ENCODE assay signal across 1 cellular context in the genomic region with DNA sequence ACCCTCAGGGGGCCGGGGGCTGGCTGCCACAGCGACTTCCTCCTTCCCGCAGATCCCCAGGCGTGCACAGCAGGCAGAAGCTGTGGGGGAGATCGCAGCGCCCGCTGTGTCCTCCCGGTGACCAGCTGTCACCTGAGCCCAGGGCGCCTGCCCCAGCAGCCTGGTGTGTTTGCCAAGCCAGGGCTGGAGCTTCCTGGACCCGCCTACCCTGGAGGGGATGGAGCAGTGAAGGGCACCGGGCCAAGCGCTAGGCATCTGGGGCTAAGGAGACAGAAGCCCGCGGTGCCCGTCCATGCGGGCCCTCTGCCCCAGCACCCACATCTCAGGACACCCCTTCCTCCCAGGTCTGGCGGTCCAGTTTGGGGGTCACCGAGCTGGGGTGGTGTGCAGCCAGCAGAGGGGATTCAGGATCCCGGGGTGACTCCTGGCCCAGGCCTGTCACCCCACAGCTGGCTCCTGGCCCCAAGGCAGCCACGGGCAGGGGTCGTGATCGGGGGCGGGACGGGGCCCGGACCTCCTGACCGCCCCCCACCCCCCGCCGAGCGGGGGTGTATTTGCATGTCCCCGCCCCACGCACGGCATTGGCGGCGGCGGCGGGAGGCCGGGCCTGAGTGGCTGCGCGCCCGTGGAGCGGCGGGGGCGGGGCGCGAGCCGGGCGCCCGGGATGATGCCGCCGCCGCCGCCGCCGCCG.
A peak's percentile ranks its signal among the peaks of the same experiment; 100 is the strongest.
TF ChIP-seq lines count a peak whose summit lies in the region.

A gene with protein sequence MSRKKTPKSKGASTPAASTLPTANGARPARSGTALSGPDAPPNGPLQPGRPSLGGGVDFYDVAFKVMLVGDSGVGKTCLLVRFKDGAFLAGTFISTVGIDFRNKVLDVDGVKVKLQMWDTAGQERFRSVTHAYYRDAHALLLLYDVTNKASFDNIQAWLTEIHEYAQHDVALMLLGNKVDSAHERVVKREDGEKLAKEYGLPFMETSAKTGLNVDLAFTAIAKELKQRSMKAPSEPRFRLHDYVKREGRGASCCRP (plus strand): TSS at position 645 of the 691 bp plus-strand sequence. CDS start 159 bp downstream, outside the sequence.

TF ChIP-seq in HepG2, 621 proteins besides CTCF, POLR2A, EP300 and RAD21 (continues in another document):
- TF ChIP-seq SATB2 (CRISPR knock-in tag; IDR thresholded peaks at IDR 0.05) (no peak), SIX1 (CRISPR knock-in tag; IDR thresholded peaks at IDR 0.05; ENCODE audit: borderline replicate concordance) (no peak), ETV5 (CRISPR knock-in tag; IDR thresholded peaks at IDR 0.05; ENCODE audit: borderline replicate concordance) (peak; percentile 69), BRD4 (CRISPR knock-in tag; IDR thresholded peaks at IDR 0.05) (no peak), ZNF337 (CRISPR knock-in tag; IDR thresholded peaks at IDR 0.05; ENCODE audit: borderline replicate concordance, low read depth) (no peak), RARA (CRISPR knock-in tag; IDR thresholded peaks at IDR 0.05) (peak; percentile 60; the same call in 1 of the 2 replicates), ZNF441 (CRISPR knock-in tag; IDR thresholded peaks at IDR 0.05; ENCODE audit: borderline replicate concordance) (no peak), ZNF75D (CRISPR knock-in tag; IDR thresholded peaks at IDR 0.05; ENCODE audit: borderline replicate concordance) (no peak), ZSCAN20 (CRISPR knock-in tag; IDR thresholded peaks at IDR 0.05; ENCODE audit: borderline replicate concordance) (no peak), ZFP36L2 (CRISPR knock-in tag; IDR thresholded peaks at IDR 0.05) (no peak), NFIC (IDR thresholded peaks at IDR 0.05; ENCODE audit: low read length) (no peak), ZNF891 (CRISPR knock-in tag; IDR thresholded peaks at IDR 0.05) (no peak), MEF2D (CRISPR knock-in tag; IDR thresholded peaks at IDR 0.05) (no peak), ZNF605 (CRISPR knock-in tag; IDR thresholded peaks at IDR 0.05) (no peak), GTF3A (CRISPR knock-in tag; conservative IDR thresholded peaks at IDR 0.05) (no peak), ZNF552 (CRISPR knock-in tag; IDR thresholded peaks at IDR 0.05; ENCODE audit: borderline replicate concordance) (no peak), GZF1 (CRISPR knock-in tag; IDR thresholded peaks at IDR 0.05) (no peak), ZIK1 (CRISPR knock-in tag; IDR thresholded peaks at IDR 0.05; ENCODE audit: borderline replicate concordance, low read depth) (no peak), SP140L (CRISPR knock-in tag; IDR thresholded peaks at IDR 0.05; ENCODE audit: borderline replicate concordance) (no peak), ZNF720 (CRISPR knock-in tag; IDR thresholded peaks at IDR 0.05) (no peak)
- TF ChIP-seq, protein P1, sequence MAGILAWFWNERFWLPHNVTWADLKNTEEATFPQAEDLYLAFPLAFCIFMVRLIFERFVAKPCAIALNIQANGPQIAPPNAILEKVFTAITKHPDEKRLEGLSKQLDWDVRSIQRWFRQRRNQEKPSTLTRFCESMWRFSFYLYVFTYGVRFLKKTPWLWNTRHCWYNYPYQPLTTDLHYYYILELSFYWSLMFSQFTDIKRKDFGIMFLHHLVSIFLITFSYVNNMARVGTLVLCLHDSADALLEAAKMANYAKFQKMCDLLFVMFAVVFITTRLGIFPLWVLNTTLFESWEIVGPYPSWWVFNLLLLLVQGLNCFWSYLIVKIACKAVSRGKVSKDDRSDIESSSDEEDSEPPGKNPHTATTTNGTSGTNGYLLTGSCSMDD (CRISPR knock-in tag; IDR thresholded peaks at IDR 0.05) = no peak
- TF ChIP-seq, protein P2, sequence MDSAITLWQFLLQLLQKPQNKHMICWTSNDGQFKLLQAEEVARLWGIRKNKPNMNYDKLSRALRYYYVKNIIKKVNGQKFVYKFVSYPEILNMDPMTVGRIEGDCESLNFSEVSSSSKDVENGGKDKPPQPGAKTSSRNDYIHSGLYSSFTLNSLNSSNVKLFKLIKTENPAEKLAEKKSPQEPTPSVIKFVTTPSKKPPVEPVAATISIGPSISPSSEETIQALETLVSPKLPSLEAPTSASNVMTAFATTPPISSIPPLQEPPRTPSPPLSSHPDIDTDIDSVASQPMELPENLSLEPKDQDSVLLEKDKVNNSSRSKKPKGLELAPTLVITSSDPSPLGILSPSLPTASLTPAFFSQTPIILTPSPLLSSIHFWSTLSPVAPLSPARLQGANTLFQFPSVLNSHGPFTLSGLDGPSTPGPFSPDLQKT (CRISPR knock-in tag; IDR thresholded peaks at IDR 0.05; ENCODE audit: borderline replicate concordance) = no peak
- TF ChIP-seq, protein P3, sequence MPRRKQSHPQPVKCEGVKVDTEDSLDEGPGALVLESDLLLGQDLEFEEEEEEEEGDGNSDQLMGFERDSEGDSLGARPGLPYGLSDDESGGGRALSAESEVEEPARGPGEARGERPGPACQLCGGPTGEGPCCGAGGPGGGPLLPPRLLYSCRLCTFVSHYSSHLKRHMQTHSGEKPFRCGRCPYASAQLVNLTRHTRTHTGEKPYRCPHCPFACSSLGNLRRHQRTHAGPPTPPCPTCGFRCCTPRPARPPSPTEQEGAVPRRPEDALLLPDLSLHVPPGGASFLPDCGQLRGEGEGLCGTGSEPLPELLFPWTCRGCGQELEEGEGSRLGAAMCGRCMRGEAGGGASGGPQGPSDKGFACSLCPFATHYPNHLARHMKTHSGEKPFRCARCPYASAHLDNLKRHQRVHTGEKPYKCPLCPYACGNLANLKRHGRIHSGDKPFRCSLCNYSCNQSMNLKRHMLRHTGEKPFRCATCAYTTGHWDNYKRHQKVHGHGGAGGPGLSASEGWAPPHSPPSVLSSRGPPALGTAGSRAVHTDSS (CRISPR knock-in tag; conservative IDR thresholded peaks at IDR 0.05) = no peak
- TF ChIP-seq, protein P4, sequence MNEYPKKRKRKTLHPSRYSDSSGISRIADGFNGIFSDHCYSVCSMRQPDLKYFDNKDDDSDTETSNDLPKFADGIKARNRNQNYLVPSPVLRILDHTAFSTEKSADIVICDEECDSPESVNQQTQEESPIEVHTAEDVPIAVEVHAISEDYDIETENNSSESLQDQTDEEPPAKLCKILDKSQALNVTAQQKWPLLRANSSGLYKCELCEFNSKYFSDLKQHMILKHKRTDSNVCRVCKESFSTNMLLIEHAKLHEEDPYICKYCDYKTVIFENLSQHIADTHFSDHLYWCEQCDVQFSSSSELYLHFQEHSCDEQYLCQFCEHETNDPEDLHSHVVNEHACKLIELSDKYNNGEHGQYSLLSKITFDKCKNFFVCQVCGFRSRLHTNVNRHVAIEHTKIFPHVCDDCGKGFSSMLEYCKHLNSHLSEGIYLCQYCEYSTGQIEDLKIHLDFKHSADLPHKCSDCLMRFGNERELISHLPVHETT (CRISPR knock-in tag; conservative IDR thresholded peaks at IDR 0.05) = 0 out of 2 replicates have a peak, but pooled peaks have one; percentile 27
- TF ChIP-seq, protein P5, sequence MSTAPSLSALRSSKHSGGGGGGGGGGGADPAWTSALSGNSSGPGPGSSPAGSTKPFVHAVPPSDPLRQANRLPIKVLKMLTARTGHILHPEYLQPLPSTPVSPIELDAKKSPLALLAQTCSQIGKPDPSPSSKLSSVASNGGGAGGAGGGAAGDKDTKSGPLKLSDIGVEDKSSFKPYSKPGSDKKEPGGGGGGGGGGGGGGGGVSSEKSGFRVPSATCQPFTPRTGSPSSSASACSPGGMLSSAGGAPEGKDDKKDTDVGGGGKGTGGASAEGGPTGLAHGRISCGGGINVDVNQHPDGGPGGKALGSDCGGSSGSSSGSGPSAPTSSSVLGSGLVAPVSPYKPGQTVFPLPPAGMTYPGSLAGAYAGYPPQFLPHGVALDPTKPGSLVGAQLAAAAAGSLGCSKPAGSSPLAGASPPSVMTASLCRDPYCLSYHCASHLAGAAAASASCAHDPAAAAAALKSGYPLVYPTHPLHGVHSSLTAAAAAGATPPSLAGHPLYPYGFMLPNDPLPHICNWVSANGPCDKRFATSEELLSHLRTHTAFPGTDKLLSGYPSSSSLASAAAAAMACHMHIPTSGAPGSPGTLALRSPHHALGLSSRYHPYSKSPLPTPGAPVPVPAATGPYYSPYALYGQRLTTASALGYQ (CRISPR knock-in tag; IDR thresholded peaks at IDR 0.05) = 0 out of 2 replicates have a peak, but pooled peaks have one; percentile 21
- TF ChIP-seq, protein P6, sequence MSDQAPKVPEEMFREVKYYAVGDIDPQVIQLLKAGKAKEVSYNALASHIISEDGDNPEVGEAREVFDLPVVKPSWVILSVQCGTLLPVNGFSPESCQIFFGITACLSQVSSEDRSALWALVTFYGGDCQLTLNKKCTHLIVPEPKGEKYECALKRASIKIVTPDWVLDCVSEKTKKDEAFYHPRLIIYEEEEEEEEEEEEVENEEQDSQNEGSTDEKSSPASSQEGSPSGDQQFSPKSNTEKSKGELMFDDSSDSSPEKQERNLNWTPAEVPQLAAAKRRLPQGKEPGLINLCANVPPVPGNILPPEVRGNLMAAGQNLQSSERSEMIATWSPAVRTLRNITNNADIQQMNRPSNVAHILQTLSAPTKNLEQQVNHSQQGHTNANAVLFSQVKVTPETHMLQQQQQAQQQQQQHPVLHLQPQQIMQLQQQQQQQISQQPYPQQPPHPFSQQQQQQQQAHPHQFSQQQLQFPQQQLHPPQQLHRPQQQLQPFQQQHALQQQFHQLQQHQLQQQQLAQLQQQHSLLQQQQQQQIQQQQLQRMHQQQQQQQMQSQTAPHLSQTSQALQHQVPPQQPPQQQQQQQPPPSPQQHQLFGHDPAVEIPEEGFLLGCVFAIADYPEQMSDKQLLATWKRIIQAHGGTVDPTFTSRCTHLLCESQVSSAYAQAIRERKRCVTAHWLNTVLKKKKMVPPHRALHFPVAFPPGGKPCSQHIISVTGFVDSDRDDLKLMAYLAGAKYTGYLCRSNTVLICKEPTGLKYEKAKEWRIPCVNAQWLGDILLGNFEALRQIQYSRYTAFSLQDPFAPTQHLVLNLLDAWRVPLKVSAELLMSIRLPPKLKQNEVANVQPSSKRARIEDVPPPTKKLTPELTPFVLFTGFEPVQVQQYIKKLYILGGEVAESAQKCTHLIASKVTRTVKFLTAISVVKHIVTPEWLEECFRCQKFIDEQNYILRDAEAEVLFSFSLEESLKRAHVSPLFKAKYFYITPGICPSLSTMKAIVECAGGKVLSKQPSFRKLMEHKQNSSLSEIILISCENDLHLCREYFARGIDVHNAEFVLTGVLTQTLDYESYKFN (CRISPR knock-in tag; conservative IDR thresholded peaks at IDR 0.05) = peak; percentile 24; the same call in 1 of the 2 replicates
- TF ChIP-seq, protein P7, sequence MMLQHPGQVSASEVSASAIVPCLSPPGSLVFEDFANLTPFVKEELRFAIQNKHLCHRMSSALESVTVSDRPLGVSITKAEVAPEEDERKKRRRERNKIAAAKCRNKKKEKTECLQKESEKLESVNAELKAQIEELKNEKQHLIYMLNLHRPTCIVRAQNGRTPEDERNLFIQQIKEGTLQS (CRISPR knock-in tag; IDR thresholded peaks at IDR 0.05) = no peak
- TF ChIP-seq, protein P8, sequence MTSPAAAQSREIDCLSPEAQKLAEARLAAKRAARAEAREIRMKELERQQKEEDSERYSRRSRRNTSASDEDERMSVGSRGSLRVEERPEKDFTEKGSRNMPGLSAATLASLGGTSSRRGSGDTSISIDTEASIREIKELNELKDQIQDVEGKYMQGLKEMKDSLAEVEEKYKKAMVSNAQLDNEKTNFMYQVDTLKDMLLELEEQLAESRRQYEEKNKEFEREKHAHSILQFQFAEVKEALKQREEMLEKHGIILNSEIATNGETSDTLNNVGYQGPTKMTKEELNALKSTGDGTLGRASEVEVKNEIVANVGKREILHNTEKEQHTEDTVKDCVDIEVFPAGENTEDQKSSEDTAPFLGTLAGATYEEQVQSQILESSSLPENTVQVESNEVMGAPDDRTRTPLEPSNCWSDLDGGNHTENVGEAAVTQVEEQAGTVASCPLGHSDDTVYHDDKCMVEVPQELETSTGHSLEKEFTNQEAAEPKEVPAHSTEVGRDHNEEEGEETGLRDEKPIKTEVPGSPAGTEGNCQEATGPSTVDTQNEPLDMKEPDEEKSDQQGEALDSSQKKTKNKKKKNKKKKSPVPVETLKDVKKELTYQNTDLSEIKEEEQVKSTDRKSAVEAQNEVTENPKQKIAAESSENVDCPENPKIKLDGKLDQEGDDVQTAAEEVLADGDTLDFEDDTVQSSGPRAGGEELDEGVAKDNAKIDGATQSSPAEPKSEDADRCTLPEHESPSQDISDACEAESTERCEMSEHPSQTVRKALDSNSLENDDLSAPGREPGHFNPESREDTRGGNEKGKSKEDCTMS (CRISPR knock-in tag; conservative IDR thresholded peaks at IDR 0.05) = no peak
- TF ChIP-seq, protein P9, sequence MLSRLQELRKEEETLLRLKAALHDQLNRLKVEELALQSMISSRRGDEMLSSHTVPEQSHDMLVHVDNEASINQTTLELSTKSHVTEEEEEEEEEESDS (CRISPR knock-in tag; IDR thresholded peaks at IDR 0.05; ENCODE audit: borderline replicate concordance) = no peak
- TF ChIP-seq, protein P10, sequence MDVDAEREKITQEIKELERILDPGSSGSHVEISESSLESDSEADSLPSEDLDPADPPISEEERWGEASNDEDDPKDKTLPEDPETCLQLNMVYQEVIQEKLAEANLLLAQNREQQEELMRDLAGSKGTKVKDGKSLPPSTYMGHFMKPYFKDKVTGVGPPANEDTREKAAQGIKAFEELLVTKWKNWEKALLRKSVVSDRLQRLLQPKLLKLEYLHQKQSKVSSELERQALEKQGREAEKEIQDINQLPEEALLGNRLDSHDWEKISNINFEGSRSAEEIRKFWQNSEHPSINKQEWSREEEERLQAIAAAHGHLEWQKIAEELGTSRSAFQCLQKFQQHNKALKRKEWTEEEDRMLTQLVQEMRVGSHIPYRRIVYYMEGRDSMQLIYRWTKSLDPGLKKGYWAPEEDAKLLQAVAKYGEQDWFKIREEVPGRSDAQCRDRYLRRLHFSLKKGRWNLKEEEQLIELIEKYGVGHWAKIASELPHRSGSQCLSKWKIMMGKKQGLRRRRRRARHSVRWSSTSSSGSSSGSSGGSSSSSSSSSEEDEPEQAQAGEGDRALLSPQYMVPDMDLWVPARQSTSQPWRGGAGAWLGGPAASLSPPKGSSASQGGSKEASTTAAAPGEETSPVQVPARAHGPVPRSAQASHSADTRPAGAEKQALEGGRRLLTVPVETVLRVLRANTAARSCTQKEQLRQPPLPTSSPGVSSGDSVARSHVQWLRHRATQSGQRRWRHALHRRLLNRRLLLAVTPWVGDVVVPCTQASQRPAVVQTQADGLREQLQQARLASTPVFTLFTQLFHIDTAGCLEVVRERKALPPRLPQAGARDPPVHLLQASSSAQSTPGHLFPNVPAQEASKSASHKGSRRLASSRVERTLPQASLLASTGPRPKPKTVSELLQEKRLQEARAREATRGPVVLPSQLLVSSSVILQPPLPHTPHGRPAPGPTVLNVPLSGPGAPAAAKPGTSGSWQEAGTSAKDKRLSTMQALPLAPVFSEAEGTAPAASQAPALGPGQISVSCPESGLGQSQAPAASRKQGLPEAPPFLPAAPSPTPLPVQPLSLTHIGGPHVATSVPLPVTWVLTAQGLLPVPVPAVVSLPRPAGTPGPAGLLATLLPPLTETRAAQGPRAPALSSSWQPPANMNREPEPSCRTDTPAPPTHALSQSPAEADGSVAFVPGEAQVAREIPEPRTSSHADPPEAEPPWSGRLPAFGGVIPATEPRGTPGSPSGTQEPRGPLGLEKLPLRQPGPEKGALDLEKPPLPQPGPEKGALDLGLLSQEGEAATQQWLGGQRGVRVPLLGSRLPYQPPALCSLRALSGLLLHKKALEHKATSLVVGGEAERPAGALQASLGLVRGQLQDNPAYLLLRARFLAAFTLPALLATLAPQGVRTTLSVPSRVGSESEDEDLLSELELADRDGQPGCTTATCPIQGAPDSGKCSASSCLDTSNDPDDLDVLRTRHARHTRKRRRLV (CRISPR knock-in tag; IDR thresholded peaks at IDR 0.05) = peak; percentile 92
- TF ChIP-seq, protein P11, sequence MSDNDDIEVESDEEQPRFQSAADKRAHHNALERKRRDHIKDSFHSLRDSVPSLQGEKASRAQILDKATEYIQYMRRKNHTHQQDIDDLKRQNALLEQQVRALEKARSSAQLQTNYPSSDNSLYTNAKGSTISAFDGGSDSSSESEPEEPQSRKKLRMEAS (IDR thresholded peaks at IDR 0.05) = peak; percentile 40; the same call in 1 of the 2 replicates
- TF ChIP-seq, protein P12, sequence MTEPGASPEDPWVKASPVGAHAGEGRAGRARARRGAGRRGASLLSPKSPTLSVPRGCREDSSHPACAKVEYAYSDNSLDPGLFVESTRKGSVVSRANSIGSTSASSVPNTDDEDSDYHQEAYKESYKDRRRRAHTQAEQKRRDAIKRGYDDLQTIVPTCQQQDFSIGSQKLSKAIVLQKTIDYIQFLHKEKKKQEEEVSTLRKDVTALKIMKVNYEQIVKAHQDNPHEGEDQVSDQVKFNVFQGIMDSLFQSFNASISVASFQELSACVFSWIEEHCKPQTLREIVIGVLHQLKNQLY (CRISPR knock-in tag; IDR thresholded peaks at IDR 0.05) = peak; percentile 77
